In genomic region chr9:96877269-96877668, GRCh38 we compare ENCODE assay signal across 1 cellular context.
TF ChIP-seq lines count a peak whose summit lies in the region.

No MANE protein-coding gene starts in this region.

TF ChIP-seq in K562, 482 proteins besides CTCF, POLR2A, EP300 and RAD21:
- peak; percentile 51 for TF ChIP-seq RBM22 (IDR thresholded peaks at IDR 0.05; ENCODE audit: low read depth, low read length, poor library complexity, severe bottlenecking)
- TF ChIP-seq MEF2A (IDR thresholded peaks at IDR 0.05; ENCODE audit: control insufficient read depth, low read depth, low read length) = no peak
- TF ChIP-seq ZBTB33 (CRISPR knock-in tag; IDR thresholded peaks at IDR 0.05) = peak; percentile 85
